ENCODE assay signal across 21 cellular contexts in the genomic region with DNA sequence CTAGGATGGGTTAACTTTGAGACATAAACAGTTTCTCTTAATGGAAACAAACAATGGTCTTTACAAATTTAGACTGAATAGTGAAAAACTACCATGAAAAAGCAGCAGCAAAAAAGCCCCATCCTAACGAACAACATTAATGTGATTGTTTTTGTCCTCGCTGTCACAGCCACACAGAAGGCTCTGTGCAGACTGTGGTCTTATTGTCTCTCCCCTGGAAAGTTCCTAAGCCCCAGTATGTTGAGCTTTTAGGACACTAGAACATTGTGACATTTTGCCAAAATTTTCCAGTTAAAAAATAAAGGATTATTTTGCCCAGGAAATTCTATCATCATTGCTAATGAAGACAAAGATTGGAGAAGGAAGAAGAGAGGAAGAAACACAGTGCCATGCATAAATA. TPM values are rescaled to one million over a fixed set of nuclear protein-coding genes. Genes with fewer than 3 reads are reported as not detected.
"Had no signal": no experiment of that assay in that cellular context is flagged by ENCODE, and none has a peak within 500 bp of the region (broad histone marks: within the 10 kb centered on the region; RNA-seq: fewer than 3 reads in every experiment).

No MANE protein-coding gene starts in this region.

- H3K27ac Mint-ChIP-seq: activated naive CD8-positive, alpha-beta T cell treated with anti-CD3 and anti-CD28 coated beads, Interleukin-2, amount 50 U/mL, for 24 hours; endodermal cell had no signal

- H3K27ac ChIP-seq: ascending aorta, breast epithelium, gastrocnemius medialis, sigmoid colon, stomach, tibial artery, vagina had no signal

- H3K4me3 Mint-ChIP-seq: activated naive CD8-positive, alpha-beta T cell treated with anti-CD3 and anti-CD28 coated beads, Interleukin-2, amount 50 U/mL, for 24 hours; endodermal cell had no signal

- ATAC-seq: activated naive CD8-positive, alpha-beta T cell treated with anti-CD3 and anti-CD28 coated beads, Interleukin-2, amount 50 U/mL, for 24 hours; gastrocnemius medialis had no signal

- H3K4me1 Mint-ChIP-seq: activated naive CD8-positive, alpha-beta T cell treated with anti-CD3 and anti-CD28 coated beads, Interleukin-2, amount 50 U/mL, for 24 hours had no signal

- H3K27me3 ChIP-seq: ascending aorta, breast epithelium, stomach, vagina had no signal

- DNase-seq: activated CD4-positive, CD25-positive, alpha-beta regulatory T cell treated with anti-CD3 and anti-CD28 coated beads, Interleukin-2, amount 50 U/mL, for 72 hours; activated naive CD4-positive, alpha-beta T cell; activated naive CD8-positive, alpha-beta T cell treated with anti-CD3 and anti-CD28 coated beads, Interleukin-2, amount 50 U/mL, for 24 hours; dermis blood vessel endothelial cell; gastrocnemius medialis; kidney glomerular epithelial cell; sigmoid colon; stimulated activated CD4-positive, alpha-beta T cell treated with anti-CD3 and anti-CD28 coated beads, Interleukin-2, amount 100 ng/mL, for 24 hours; stomach; T-helper 1 cell; T1000; tibial artery had no signal

- H3K36me3 ChIP-seq: ascending aorta, breast epithelium, gastrocnemius medialis, sigmoid colon, stomach, tibial artery, vagina had no signal

- H3K9me3 Mint-ChIP-seq: activated naive CD8-positive, alpha-beta T cell treated with anti-CD3 and anti-CD28 coated beads, Interleukin-2, amount 50 U/mL, for 24 hours had no signal

- H3K9me3 ChIP-seq: ascending aorta, breast epithelium, gastrocnemius medialis, sigmoid colon, stomach, tibial artery, vagina had no signal

- H3K4me1 ChIP-seq: ascending aorta, breast epithelium, gastrocnemius medialis, sigmoid colon, stomach, tibial artery, vagina had no signal

- H3K4me3 ChIP-seq: ascending aorta, breast epithelium, gastrocnemius medialis, sigmoid colon, stomach, tibial artery, vagina had no signal

RNA-seq across cellular contexts. Expression of gene SOWAHA, which starts 12.6 kb away (rescaled TPM):
- total RNA-seq: ascending aorta, dermis blood vessel endothelial cell, mesenteric fat pad, pulmonary artery endothelial cell, vagina had no signal

RNA-seq across cellular contexts. Expression of gene CCNI2, which starts 53.3 kb away (rescaled TPM):
- total RNA-seq: ascending aorta, gastrocnemius medialis, mesenteric fat pad, myocyte, osteoblast, pulmonary artery endothelial cell, vagina had no signal
- polyA plus RNA-seq: neural cell had no signal
